ENCODE assay signal across 11 cellular contexts in the genomic region with DNA sequence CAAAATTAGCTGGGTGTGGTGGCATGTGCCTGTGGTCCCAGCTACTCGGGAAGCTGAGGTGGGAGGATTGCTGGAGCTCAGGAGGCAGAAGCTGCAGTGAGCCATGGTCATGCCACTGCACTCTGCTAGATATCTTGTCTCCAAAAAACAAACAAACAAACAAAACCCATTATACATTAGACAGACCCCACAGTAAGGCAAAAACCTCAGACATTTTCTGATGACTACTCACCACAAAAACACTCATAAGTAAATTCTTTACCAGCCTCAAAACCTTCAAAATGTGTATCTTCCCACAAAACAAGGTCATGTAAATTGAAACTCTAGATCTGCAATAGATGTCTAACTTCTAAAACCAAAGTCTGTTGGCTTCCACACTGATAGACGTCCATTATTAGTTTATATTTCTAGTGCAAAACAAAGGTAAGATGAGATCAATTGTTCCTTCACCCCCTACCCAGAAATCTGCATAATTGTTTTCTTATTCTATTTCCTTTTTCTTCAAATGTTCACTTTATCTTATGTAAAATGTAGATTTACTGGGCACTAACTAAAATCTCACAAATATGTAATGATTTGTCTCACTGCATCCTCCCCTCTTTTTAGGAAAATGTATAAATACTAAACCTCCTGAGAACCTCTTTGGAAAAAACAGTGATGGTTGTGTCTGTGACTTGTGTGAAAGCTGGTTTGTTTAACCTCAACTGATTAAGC.
A peak's percentile ranks its signal among the peaks of the same experiment; 100 is the strongest.
DNase-seq lines count a peak whose midpoint lies in the region; ATAC-seq, FAIRE-seq and TF ChIP-seq lines count a peak whose summit lies in the region.
"Had no signal": no experiment of that assay in that cellular context is flagged by ENCODE, and none has a peak within 500 bp of the region (broad histone marks: within the 10 kb centered on the region; RNA-seq: fewer than 3 reads in every experiment).

No MANE protein-coding gene starts in this region.

- no peaks in the 10 kb centered on the region for H3K4me1 Mint-ChIP-seq in activated CD8-positive, alpha-beta T cell treated with anti-CD3 and anti-CD28 coated beads, Interleukin-2, amount 10 ng/mL, durations not matched to agents 7 days and 5 days (ENCODE audit: low read depth)

- H3K27me3 ChIP-seq in mesendoderm (ENCODE audit: insufficient read depth, low read length, poor library complexity) (no peaks in the 10 kb centered on the region), A673 (replicated peaks; ENCODE audit: insufficient read depth, low read depth, low read length, poor library complexity) (no peaks in the 10 kb centered on the region)
- H3K27me3 ChIP-seq: BLaER1 treated with 17β-estradiol and CSF1 and Interleukin-3, amounts not matched to agents 10 nM and 100 nM; MG63 had no signal

- H4K8ac ChIP-seq in mesendoderm (ENCODE audit: low read depth, low read length), result no peak overlapping the region

- H3K4me2 ChIP-seq in mesendoderm (ENCODE audit: low read length), result no peak overlapping the region
- H3K4me2 ChIP-seq: BLaER1 treated with 17β-estradiol and CSF1 and Interleukin-3, amounts not matched to agents 10 nM and 100 nM had no signal

- no peak for ATAC-seq in activated CD8-positive, alpha-beta T cell treated with anti-CD3 and anti-CD28 coated beads, Interleukin-2, amount 10 ng/mL, durations not matched to agents 7 days and 5 days

- H3K36me3 ChIP-seq in mesendoderm (ENCODE audit: control insufficient read depth, insufficient read depth, low read length), result no peaks in the 10 kb centered on the region
- H3K36me3 ChIP-seq in A673 (ENCODE audit: insufficient read depth, low read length, poor library complexity, severe bottlenecking), result no peaks in the 10 kb centered on the region
- H3K36me3 ChIP-seq: BLaER1 treated with 17β-estradiol and CSF1 and Interleukin-3, amounts not matched to agents 10 nM and 100 nM; MG63 had no signal

- no peak overlapping the region for H2BK5ac ChIP-seq in mesendoderm (ENCODE audit: low read length)

- no peak overlapping the region for H3K56ac ChIP-seq in mesendoderm (ENCODE audit: low read length)

- H3K4ac ChIP-seq in mesendoderm (ENCODE audit: low read depth, low read length), result no peak overlapping the region

- peaks cover 20% of the 10 kb centered on the region for H3K9me3 Mint-ChIP-seq in activated CD8-positive, alpha-beta T cell treated with anti-CD3 and anti-CD28 coated beads, Interleukin-2, amount 10 ng/mL, durations not matched to agents 7 days and 5 days (ENCODE audit: insufficient read depth)

- in situ Hi-C loops in astrocyte of the cerebellum (cut with HindIII; ENCODE audit: low sequenced_read_pairs), result no loop called here

- intact Hi-C loops in A673 (cut with micrococcal nuclease; ENCODE audit: unreplicated experiment), result no loop called here

- H3K36me3 Mint-ChIP-seq in activated CD8-positive, alpha-beta T cell treated with anti-CD3 and anti-CD28 coated beads, Interleukin-2, amount 10 ng/mL, durations not matched to agents 7 days and 5 days (ENCODE audit: low read depth), result no peaks in the 10 kb centered on the region

- WGBS in mesendoderm (ENCODE audit: extremely low coverage, insufficient coverage, low lambda C conversion rate), result no CpG with 5 or more reads among the region's 2 CpGs

- H3K27ac ChIP-seq in mesendoderm (ENCODE audit: low read depth, low read length) (no peak overlapping the region), A673 (ENCODE audit: low read depth, low read length, poor library complexity, severe bottlenecking) (no peak overlapping the region)
- H3K27ac ChIP-seq: BLaER1 treated with 17β-estradiol and CSF1 and Interleukin-3, amounts not matched to agents 10 nM and 100 nM had no signal

- no peak overlapping the region for H3K27ac Mint-ChIP-seq in activated CD8-positive, alpha-beta T cell treated with anti-CD3 and anti-CD28 coated beads, Interleukin-2, amount 10 ng/mL, durations not matched to agents 7 days and 5 days

- no TSS peak for BruUV-seq in A673 (replicated peaks; lab: Mats Ljungman, UMichigan)

- H4K5ac ChIP-seq in mesendoderm (ENCODE audit: low read length), result no peak overlapping the region

- FAIRE-seq in H54 (lab: Jason Lieb, UNC), result peak; percentile 87

- no peak overlapping the region for H3K4me3 ChIP-seq in astrocyte of the cerebellum (ENCODE audit: low read depth, low read length)
- no peak overlapping the region for H3K4me3 ChIP-seq in mesendoderm (ENCODE audit: low read length)
- H3K4me3 ChIP-seq in A673 (ENCODE audit: low read depth, low read length, poor library complexity, severe bottlenecking), result no peak overlapping the region
- H3K4me3 ChIP-seq: BLaER1 treated with 17β-estradiol and CSF1 and Interleukin-3, amounts not matched to agents 10 nM and 100 nM; MG63 had no signal

- no peak overlapping the region for H2AK5ac ChIP-seq in mesendoderm (ENCODE audit: low read length)

- H3K23ac ChIP-seq in mesendoderm (ENCODE audit: low read length), result no peak overlapping the region

- POLR2A ChIA-PET in A673 (lab: Charles Lee; ENCODE audit: low non-redundant PET), result no interaction called here
- POLR2A ChIA-PET in activated CD8-positive, alpha-beta T cell treated with anti-CD3 and anti-CD28 coated beads, Interleukin-2, amount 10 ng/mL, durations not matched to agents 7 days and 5 days (lab: Charles Lee), result no interaction called here

- H3K4me1 ChIP-seq in mesendoderm (ENCODE audit: control insufficient read depth, low read depth, low read length) (peaks cover 6% of the 10 kb centered on the region), A673 (ENCODE audit: insufficient read depth, low read length, poor library complexity, severe bottlenecking) (no peaks in the 10 kb centered on the region)

- no peaks in the 10 kb centered on the region for H3K79me1 ChIP-seq in mesendoderm (ENCODE audit: low read length)

- H3K4me3 Mint-ChIP-seq in activated CD8-positive, alpha-beta T cell treated with anti-CD3 and anti-CD28 coated beads, Interleukin-2, amount 10 ng/mL, durations not matched to agents 7 days and 5 days, result no peak overlapping the region

- DNase-seq in H54 (ENCODE audit: insufficient read length, low spot score), result no peak
- peak; percentile 29 for DNase-seq in astrocyte of the cerebellum (ENCODE audit: low read depth)
- peak; percentile 20 for DNase-seq in glomerular visceral epithelial cell (ENCODE audit: extremely low spot score)
- DNase-seq in mesendoderm, result no peak
- DNase-seq in GF-D8 (lab: John Stamatoyannopoulos, UW), result no peak
- DNase-seq in A673 (ENCODE audit: low spot score), result no peak
- no peak for DNase-seq in activated CD8-positive, alpha-beta T cell treated with anti-CD3 and anti-CD28 coated beads, Interleukin-2, amount 10 ng/mL, durations not matched to agents 7 days and 5 days
- DNase-seq: NCI-H1092 treated with DMSO at 0.1 percent for 48 hours, NCI-H1694 had no signal

- CTCF ChIA-PET in A673 (lab: Charles Lee), result no interaction called here
- CTCF ChIA-PET in activated CD8-positive, alpha-beta T cell treated with anti-CD3 and anti-CD28 coated beads, Interleukin-2, amount 10 ng/mL, durations not matched to agents 7 days and 5 days (lab: Charles Lee), result interaction anchor here (0.7 kb wide), 1 partner anchor 1090 kb away, joined by 3 read pairs; no protein-coding TSS in a partner anchor

- no peak overlapping the region for H3K9ac ChIP-seq in mesendoderm (ENCODE audit: low read length)
- H3K9ac ChIP-seq: BLaER1 treated with 17β-estradiol and CSF1 and Interleukin-3, amounts not matched to agents 10 nM and 100 nM had no signal

- H3K27me3 Mint-ChIP-seq in activated CD8-positive, alpha-beta T cell treated with anti-CD3 and anti-CD28 coated beads, Interleukin-2, amount 10 ng/mL, durations not matched to agents 7 days and 5 days (ENCODE audit: low read depth), result no peaks in the 10 kb centered on the region

- no peak for TF ChIP-seq CTCF in astrocyte of the cerebellum (IDR thresholded peaks at IDR 0.05; ENCODE audit: low read depth, low read length, missing control alignments)
- TF ChIP-seq CTCF in A673 (conservative IDR thresholded peaks at IDR 0.05; ENCODE audit: low read depth, low read length), result no peak

- no peaks in the 10 kb centered on the region for H3K9me3 ChIP-seq in A673 (ENCODE audit: low read depth, low read length, poor library complexity, severe bottlenecking)
- H3K9me3 ChIP-seq: MG63 had no signal

- H2BK15ac ChIP-seq in mesendoderm (replicated peaks; ENCODE audit: low read depth), result no peak overlapping the region

- no peaks in the 10 kb centered on the region for H3K79me2 ChIP-seq in mesendoderm (ENCODE audit: control insufficient read depth, insufficient read depth, low read length)

- H2BK120ac ChIP-seq in mesendoderm (ENCODE audit: low read depth, low read length), result no peak overlapping the region

- TF ChIP-seq POLR2A in H54 (IDR thresholded peaks at IDR 0.05; ENCODE audit: low read depth, low read length), result no peak

- H3K18ac ChIP-seq in mesendoderm (ENCODE audit: low read length), result no peak overlapping the region

Comparison
In these comparisons a context has a peak if more than half of its experiments do, and no peak if none do; other contexts are left out.
1. DNase-seq: peak in astrocyte of the cerebellum (single experiment) and glomerular visceral epithelial cell (single experiment); none in H54 (single experiment), mesendoderm (single experiment), GF-D8 (single experiment), A673 (single experiment) and activated CD8-positive, alpha-beta T cell treated with anti-CD3 and anti-CD28 coated beads, Interleukin-2, amount 10 ng/mL, durations not matched to agents 7 days and 5 days (single experiment).